ENCODE assay signal across 11 cellular contexts in genomic region chr12:81942588-81942987, GRCh38.
DNase-seq lines count a peak whose midpoint lies in the region; ATAC-seq, FAIRE-seq and TF ChIP-seq lines count a peak whose summit lies in the region.
"Had no signal": no experiment of that assay in that cellular context is flagged by ENCODE, and none has a peak within 500 bp of the region (broad histone marks: within the 10 kb centered on the region; RNA-seq: fewer than 3 reads in every experiment).

No MANE protein-coding gene starts in this region.

- CTCF ChIA-PET in activated naive CD4-positive, alpha-beta T cell treated with anti-CD3 and anti-CD28 coated beads, Interleukin-2, amount 10 ng/mL, durations not matched to agents 7 days and 5 days (lab: Charles Lee) = interaction anchor here (0.9 to 1.0 kb wide), 2 partner anchors 13 to 130 kb away, joined by 3 to 4 read pairs; no protein-coding TSS in a partner anchor

- WGBS in thyroid gland, 2 donors = 53 to 61% methylated on average over 4 of the region's 4 CpGs

- intact Hi-C loops in upper lobe of right lung (cut with DNase I) = no loop called here
- intact Hi-C loops in thyroid gland (cut with DNase I) = no loop called here

- TF ChIP-seq CTCF in upper lobe of right lung (IDR thresholded peaks at IDR 0.05) = no peak
- TF ChIP-seq CTCF in D721Med (IDR thresholded peaks at IDR 0.05; ENCODE audit: insufficient read depth, missing control alignments) = no peak
- no peak for TF ChIP-seq CTCF in thyroid gland (IDR thresholded peaks at IDR 0.05)

- ATAC-seq in HG03196 (IDR thresholded peaks at IDR 0.05; ENCODE audit: unreplicated experiment) = peak; percentile 86
- ATAC-seq in upper lobe of right lung = peak; percentile 66

- H3K9me3 Mint-ChIP-seq in activated naive CD4-positive, alpha-beta T cell treated with anti-CD3 and anti-CD28 coated beads, Interleukin-2, amount 10 ng/mL, durations not matched to agents 7 days and 5 days = peaks cover 5% of the 10 kb centered on the region
- H3K9me3 Mint-ChIP-seq in T-helper 1 cell treated with Interleukin-12 subunit alpha and Interleukin-12 subunit beta and Interleukin-4 antibody, amounts not matched to agents 30 μg/mL and 1 μg/mL, for 36 hours = peaks cover 10% of the 10 kb centered on the region

- no peaks in the 10 kb centered on the region for H3K9me3 ChIP-seq in upper lobe of right lung
- H3K9me3 ChIP-seq in thyroid gland = no peaks in the 10 kb centered on the region

- H3K4me3 ChIP-seq in upper lobe of right lung (no peak overlapping the region), thyroid gland (replicated peaks in 1 of 3) (no peak overlapping the region)

- FAIRE-seq in D721Med (lab: Jason Lieb, UNC) = no peak

- H3K27me3 ChIP-seq in upper lobe of right lung (no peaks in the 10 kb centered on the region), thyroid gland (no peaks in the 10 kb centered on the region)

- H3K36me3 ChIP-seq in upper lobe of right lung = no peaks in the 10 kb centered on the region
- H3K36me3 ChIP-seq in thyroid gland = no peaks in the 10 kb centered on the region

- peaks cover 3% of the 10 kb centered on the region for H3K36me3 Mint-ChIP-seq in activated naive CD4-positive, alpha-beta T cell treated with anti-CD3 and anti-CD28 coated beads, Interleukin-2, amount 10 ng/mL, durations not matched to agents 7 days and 5 days
- H3K36me3 Mint-ChIP-seq in T-helper 1 cell treated with Interleukin-12 subunit alpha and Interleukin-12 subunit beta and Interleukin-4 antibody, amounts not matched to agents 30 μg/mL and 1 μg/mL, for 36 hours (ENCODE audit: low read depth) = peaks cover 4% of the 10 kb centered on the region

- H3K4me1 ChIP-seq in upper lobe of right lung = no peaks in the 10 kb centered on the region
- H3K4me1 ChIP-seq in thyroid gland = no peaks in the 10 kb centered on the region

- H3K27ac Mint-ChIP-seq in activated naive CD4-positive, alpha-beta T cell treated with anti-CD3 and anti-CD28 coated beads, Interleukin-2, amount 10 ng/mL, durations not matched to agents 7 days and 5 days = peak overlapping the region; percentile 88
- peak overlapping the region; percentile 49 for H3K27ac Mint-ChIP-seq in T-helper 1 cell treated with Interleukin-12 subunit alpha and Interleukin-12 subunit beta and Interleukin-4 antibody, amounts not matched to agents 30 μg/mL and 1 μg/mL, for 36 hours

- TF ChIP-seq POLR2A in thyroid gland (IDR thresholded peaks at IDR 0.05) = no peak

- no peaks in the 10 kb centered on the region for H3K27me3 Mint-ChIP-seq in activated naive CD4-positive, alpha-beta T cell treated with anti-CD3 and anti-CD28 coated beads, Interleukin-2, amount 10 ng/mL, durations not matched to agents 7 days and 5 days
- H3K27me3 Mint-ChIP-seq in T-helper 1 cell treated with Interleukin-12 subunit alpha and Interleukin-12 subunit beta and Interleukin-4 antibody, amounts not matched to agents 30 μg/mL and 1 μg/mL, for 36 hours (ENCODE audit: low read depth) = no peaks in the 10 kb centered on the region

- peaks cover 46% of the 10 kb centered on the region for H3K4me1 Mint-ChIP-seq in activated naive CD4-positive, alpha-beta T cell treated with anti-CD3 and anti-CD28 coated beads, Interleukin-2, amount 10 ng/mL, durations not matched to agents 7 days and 5 days
- H3K4me1 Mint-ChIP-seq in T-helper 1 cell treated with Interleukin-12 subunit alpha and Interleukin-12 subunit beta and Interleukin-4 antibody, amounts not matched to agents 30 μg/mL and 1 μg/mL, for 36 hours (ENCODE audit: low read depth) = peaks cover 21% of the 10 kb centered on the region

- no peak overlapping the region for H3K27ac ChIP-seq in upper lobe of right lung
- no peak overlapping the region for H3K27ac ChIP-seq in thyroid gland

- DNase-seq in activated naive CD4-positive, alpha-beta T cell treated with anti-CD3 and anti-CD28 coated beads, Interleukin-2, amount 10 ng/mL, durations not matched to agents 7 days and 5 days = peak; percentile 26
- DNase-seq in activated naive CD4-positive, alpha-beta T cell treated with Interleukin-2 at 50 U/mL for 16 hours = no peak
- DNase-seq in upper lobe of right lung (no peak), D721Med (ENCODE audit: insufficient read length, low spot score) (no peak), germinal center (ENCODE audit: low spot score) (no peak), thyroid gland (no peak)
- DNase-seq: activated CD8-positive, alpha-beta memory T cell treated with anti-CD3 and anti-CD28 coated beads, Interleukin-2, amount 50 U/mL, for 48 hours; cortex of kidney; stimulated activated CD4-positive, alpha-beta T cell treated with anti-CD3 and anti-CD28 coated beads, Interleukin-4, amount 100 ng/mL, for 1 hour had no signal

- peak overlapping the region; percentile 58 for H3K4me3 Mint-ChIP-seq in activated naive CD4-positive, alpha-beta T cell treated with anti-CD3 and anti-CD28 coated beads, Interleukin-2, amount 10 ng/mL, durations not matched to agents 7 days and 5 days
- peak overlapping the region; percentile 50 for H3K4me3 Mint-ChIP-seq in T-helper 1 cell treated with Interleukin-12 subunit alpha and Interleukin-12 subunit beta and Interleukin-4 antibody, amounts not matched to agents 30 μg/mL and 1 μg/mL, for 36 hours
